Comparison of ENCODE assay signal across 32 cellular contexts in the genomic region with DNA sequence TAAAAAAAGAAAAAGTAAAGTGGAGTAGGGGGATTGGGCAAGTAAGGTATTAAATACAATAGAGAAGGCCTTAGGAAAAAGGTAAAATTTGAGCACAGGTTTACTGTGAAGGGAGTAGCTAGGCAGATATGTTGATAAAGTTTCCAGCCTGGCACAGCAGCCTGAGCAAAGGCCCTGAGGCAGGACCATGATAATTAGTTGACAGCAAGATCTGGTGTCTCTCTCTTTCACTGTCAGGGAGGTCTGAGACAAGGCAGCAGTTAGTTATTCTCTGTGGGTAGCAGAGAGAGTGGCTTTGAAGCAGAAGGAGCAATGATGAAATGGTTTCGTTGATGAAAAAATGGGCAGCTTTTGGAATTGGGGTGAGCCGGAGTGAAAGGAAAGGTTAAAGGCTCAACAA.
"Had no signal": no experiment of that assay in that cellular context is flagged by ENCODE, and none has a peak within 500 bp of the region (broad histone marks: within the 10 kb centered on the region; RNA-seq: fewer than 3 reads in every experiment).

No MANE protein-coding gene starts in this region.

- H3K4me3 ChIP-seq: neural progenitor cell, ovary, psoas muscle, right lobe of liver, skin epidermis, smooth muscle cell, spleen, suprapubic skin, thoracic aorta, thyroid gland, tibial nerve, upper lobe of left lung, vagina had no signal

- H3K9me3 ChIP-seq: ovary, psoas muscle, right lobe of liver, spleen, suprapubic skin, thoracic aorta, thyroid gland, tibial nerve, upper lobe of left lung, vagina had no signal

- H2AFZ ChIP-seq: neural progenitor cell, parathyroid adenoma had no signal

- H3K9ac ChIP-seq: neural progenitor cell, parathyroid adenoma had no signal

- H3K79me2 ChIP-seq: parathyroid adenoma had no signal

- FAIRE-seq: urothelium cell line had no signal

- H3K36me3 Mint-ChIP-seq: natural killer cell; stimulated activated memory B cell treated with anti-CD40 and anti-IgM and Interleukin-4, amounts not matched to agents 10 μg/mL and 1 μg/mL and 100 μg/mL, for 72 hours had no signal

- H3K27ac Mint-ChIP-seq: natural killer cell; nephron; neural progenitor cell; progenitor cell of endocrine pancreas; stimulated activated memory B cell treated with anti-CD40 and anti-IgM and Interleukin-4, amounts not matched to agents 10 μg/mL and 1 μg/mL and 100 μg/mL, for 72 hours; stimulated activated naive CD8-positive, alpha-beta T cell treated with anti-CD3 and anti-CD28 coated beads, Interleukin-15, amount 100 ng/mL, for 72 hours had no signal

- H3K4me1 ChIP-seq: parathyroid adenoma, psoas muscle, right lobe of liver, spleen, vagina had no signal

- H3K27me3 ChIP-seq: neural progenitor cell, ovary, right lobe of liver, suprapubic skin, thyroid gland, tibial nerve, upper lobe of left lung, vagina had no signal

- ATAC-seq: natural killer cell; psoas muscle; right cardiac atrium; stimulated activated memory B cell treated with anti-CD40 and anti-IgM and Interleukin-4, amounts not matched to agents 10 μg/mL and 1 μg/mL and 100 μg/mL, for 72 hours; stimulated activated naive CD8-positive, alpha-beta T cell treated with anti-CD3 and anti-CD28 coated beads, Interleukin-15, amount 100 ng/mL, for 72 hours; stimulated activated naive CD8-positive, alpha-beta T cell treated with anti-CD3 and anti-CD28 coated beads, Interleukin-15, Interleukin-2, amounts not matched to agents 100 U/mL and 50 U/mL, for 24 hours had no signal

- DNase-seq: natural killer cell; occipital lobe; ovary; posterior cingulate gyrus; psoas muscle; right cardiac atrium; right lobe of liver; spleen; stimulated activated CD4-positive, alpha-beta T cell treated with anti-CD3 and anti-CD28 coated beads, Interleukin-12 subunit alpha, Interleukin-12 subunit beta, amount 100 ng/mL, for 4 hours; stimulated activated CD4-positive, alpha-beta T cell treated with anti-CD3 and anti-CD28 coated beads, Interleukin-1b, Interleukin-23, amount 100 ng/mL, for 48 hours; stimulated activated CD4-positive, alpha-beta T cell treated with anti-CD3 and anti-CD28 coated beads, Interleukin-4, amount 100 ng/mL, for 1 hour; stimulated activated CD4-positive, alpha-beta T cell treated with anti-CD3 and anti-CD28 coated beads, Interleukin-4, amount 100 ng/mL, for 4 hours; stimulated activated CD8-positive, alpha-beta memory T cell treated with anti-CD3 and anti-CD28 coated beads, Interleukin-4, amount 100 ng/mL, for 48 hours; stimulated activated naive CD4-positive, alpha-beta T cell; stimulated activated naive CD8-positive, alpha-beta T cell treated with anti-CD3 and anti-CD28 coated beads, Interleukin-15, amount 100 ng/mL, for 72 hours; stimulated activated naive CD8-positive, alpha-beta T cell treated with anti-CD3 and anti-CD28 coated beads, Interleukin-15, Interleukin-2, amounts not matched to agents 100 U/mL and 50 U/mL, for 24 hours; substantia nigra; trophoblast cell; upper lobe of left lung had no signal

- H3K27ac ChIP-seq: neural progenitor cell, ovary, parathyroid adenoma, psoas muscle, right lobe of liver, skin epidermis, spleen, suprapubic skin, thoracic aorta, thyroid gland, upper lobe of left lung, vagina had no signal

- H3K9me3 Mint-ChIP-seq: stimulated activated naive CD8-positive, alpha-beta T cell treated with anti-CD3 and anti-CD28 coated beads, Interleukin-15, amount 100 ng/mL, for 72 hours had no signal

- H3K36me3 ChIP-seq: neural progenitor cell, ovary, right lobe of liver, spleen, suprapubic skin, thoracic aorta, thyroid gland, tibial nerve, upper lobe of left lung, vagina had no signal

- H3K4me2 ChIP-seq: neural progenitor cell, smooth muscle cell had no signal
